16 cellular contexts compared by ENCODE assay signal in genomic region chr1:183652107-183652506, GRCh38. TPM values are rescaled to one million over a fixed set of nuclear protein-coding genes. Genes with fewer than 3 reads are reported as not detected.
DNase-seq lines count a peak whose midpoint lies in the region; ATAC-seq, FAIRE-seq and TF ChIP-seq lines count a peak whose summit lies in the region.
"Had no signal": no experiment of that assay in that cellular context is flagged by ENCODE, and none has a peak within 500 bp of the region (broad histone marks: within the 10 kb centered on the region; RNA-seq: fewer than 3 reads in every experiment).

No MANE protein-coding gene starts in this region.

- in situ Hi-C loops in GM12878 (cut with MboI) = loop anchor here (5.0 to 10.0 kb wide), 2 partner anchors 260 to 573 kb away; no protein-coding TSS in a partner anchor

- POLR2A ChIA-PET in GM12878 (lab: Charles Lee) = interaction anchor here (0.6 to 2.7 kb wide), 4 partner anchors 7 to 50 kb away, joined by 3 to 10 read pairs (median 5); no protein-coding TSS in a partner anchor

- H3K36me3 ChIP-seq in GM12878 (ENCODE audit: control insufficient read depth in 2 of 2, insufficient read depth in 2 of 2, low read length in 1 of 2) = no peaks in the 10 kb centered on the region; a peak in 2 of 4 replicates
- H3K36me3 ChIP-seq: breast epithelium, uterus had no signal

- H2AFZ ChIP-seq in GM12878 (ENCODE audit: control insufficient read depth, low read depth, low read length) = peak overlapping the region; percentile 5

- peak overlapping the region; percentile 33 for H3K4me2 ChIP-seq in GM12878 (ENCODE audit: control insufficient read depth, insufficient read depth)

- H3K27me3 ChIP-seq in GM12878 (replicated peaks in 1 of 2; ENCODE audit: control insufficient read depth in 2 of 2, insufficient read depth in 2 of 2, low read length in 1 of 2) = no peaks in the 10 kb centered on the region
- H3K27me3 ChIP-seq: breast epithelium, uterus had no signal

- no peaks in the 10 kb centered on the region for H4K20me1 ChIP-seq in GM12878 (ENCODE audit: control insufficient read depth, insufficient read depth)

- 15% methylated on average over 1 of the region's 1 CpG for WGBS in GM12878 (ENCODE audit: insufficient coverage, insufficient replicate concordance, low lambda C conversion rate, missing lambda C conversion rate)

- intact Hi-C loops in GM12878 (cut with micrococcal nuclease; ENCODE audit: unreplicated experiment) = loop anchor here (5.0 kb wide), 1 partner anchor 405 kb away; no protein-coding TSS in a partner anchor

- SMC1A ChIA-PET in GM12878 (lab: Charles Lee; ENCODE audit: uncharacterized antibody, unreplicated experiment) = interaction anchor here (0.7 to 6.2 kb wide), 16 partner anchors 10 to 372 kb away, joined by 3 to 331 read pairs (median 6); partner anchors contain the start of genes ARPC5 and NCF2

- no peaks in the 10 kb centered on the region for H3K9me3 ChIP-seq in GM12878 (replicated peaks; ENCODE audit: control insufficient read depth, insufficient read depth, low read length)
- H3K9me3 ChIP-seq: breast epithelium, uterus had no signal

- TF ChIP-seq EP300 in GM12878 (IDR thresholded peaks at IDR 0.05; ENCODE audit: borderline replicate concordance in 1 of 2, control insufficient read depth in 1 of 2, low read depth in 2 of 2, low read length in 2 of 2) = peak; percentile 11 to 60; a peak in 3 of 4 replicates

- TF ChIP-seq CTCF in GM12878 (IDR thresholded peaks at IDR 0.05 in 2 of 3, conservative IDR thresholded peaks at IDR 0.05 in 1 of 3; ENCODE audit: control insufficient read depth in 2 of 3, extremely low read depth in 1 of 3, insufficient read depth in 1 of 3, low read depth in 3 of 3, low read length in 3 of 3) = no peak

- RAD21 ChIA-PET in GM12878 (lab: Charles Lee; ENCODE audit: unreplicated experiment) = interaction anchor here (0.9 to 6.2 kb wide), 15 partner anchors 11 to 262 kb away, joined by 3 to 299 read pairs (median 3); partner anchors contain the start of gene SMG7

- peaks cover 2% of the 10 kb centered on the region for H3K79me2 ChIP-seq in GM12878 (ENCODE audit: control insufficient read depth, insufficient read depth, low read length)

- no TSS peak for BruUV-seq in GM12878 (replicated peaks; lab: Mats Ljungman, UMichigan)

- FAIRE-seq in GM12878 (lab: Jason Lieb, UNC) = no peak

- peak; percentile 23 for DNase-seq in stimulated activated CD4-positive, alpha-beta T cell treated with anti-CD3 and anti-CD28 coated beads, Interleukin-1b, Interleukin-23, amount 100 ng/mL, for 48 hours
- no peak for DNase-seq in stimulated activated CD4-positive, alpha-beta T cell treated with anti-CD3 and anti-CD28 coated beads, Interleukin-2, amount 100 ng/mL, for 48 hours
- no peak for DNase-seq in GM12878 (ENCODE audit: low read depth, low spot score)
- DNase-seq in glomerular visceral epithelial cell (ENCODE audit: extremely low spot score) = no peak
- no peak for DNase-seq in NCI-H1694 (lab: John Stamatoyannopoulos, UW)
- no peak for DNase-seq in DMS53 (lab: John Stamatoyannopoulos, UW)
- DNase-seq: erythroblast, IMR-90, NCI-H1930, right cardiac atrium, uterus had no signal

- peaks cover 31% of the 10 kb centered on the region for H3K4me1 ChIP-seq in GM12878 (ENCODE audit: control insufficient read depth, insufficient read depth, low read length)
- H3K4me1 ChIP-seq: breast epithelium, uterus had no signal

- no peak overlapping the region; the same call in 1 of the 2 replicates for H3K4me3 ChIP-seq in GM12878
- H3K4me3 ChIP-seq: breast epithelium, uterus had no signal

- CTCF ChIA-PET in GM12878 (lab: Yijun Ruan, JAX) = interaction anchor here (0.8 to 6.5 kb wide), 11 partner anchors 8 to 263 kb away, joined by 3 to 360 read pairs (median 7); partner anchors contain the start of gene ARPC5

- no peak for TF ChIP-seq POLR2A in GM12878 (IDR thresholded peaks at IDR 0.05; ENCODE audit: low read depth, low read length)

- peak; percentile 62 for ATAC-seq in HG02870 (IDR thresholded peaks at IDR 0.05; ENCODE audit: unreplicated experiment)
- ATAC-seq in GM12878 = peak; percentile 85
- no peak for ATAC-seq in GM18909 (IDR thresholded peaks at IDR 0.05; ENCODE audit: poor library complexity, unreplicated experiment)

- H3K9ac ChIP-seq in GM12878 (ENCODE audit: control insufficient read depth, insufficient read depth, low read length) = no peak overlapping the region

- TF ChIP-seq RAD21 in GM12878 (IDR thresholded peaks at IDR 0.05; ENCODE audit: insufficient read depth, low read depth, low read length) = no peak

- peak overlapping the region; percentile 67 for H3K27ac ChIP-seq in GM12878 (ENCODE audit: control insufficient read depth, insufficient read depth)
- H3K27ac ChIP-seq: breast epithelium, C4-2B, uterus had no signal

TF ChIP-seq in GM12878, 131 proteins besides CTCF, POLR2A, EP300 and RAD21 (continues in another document):
- TF ChIP-seq ZBED1 (IDR thresholded peaks at IDR 0.05; ENCODE audit: borderline replicate concordance) (0 out of 2 replicates have a peak, but pooled peaks have one; percentile 18), RFX5 (IDR thresholded peaks at IDR 0.05; ENCODE audit: low read depth, low read length) (no peak), IKZF2 (IDR thresholded peaks at IDR 0.05) (peak; percentile 48 to 57; a peak in 2 of 4 replicates), SP1 (IDR thresholded peaks at IDR 0.05; ENCODE audit: low read depth, low read length) (no peak), RB1 (IDR thresholded peaks at IDR 0.05; ENCODE audit: borderline replicate concordance) (no peak), ZNF24 (IDR thresholded peaks at IDR 0.05) (0 out of 2 replicates have a peak, but pooled peaks have one; percentile 48), RELB (IDR thresholded peaks at IDR 0.05; ENCODE audit: low read depth) (peak; percentile 91), TCF7 (IDR thresholded peaks at IDR 0.05; ENCODE audit: borderline replicate concordance) (no peak; the same call in 1 of the 2 replicates)

RNA-seq across cellular contexts. Expression of gene APOBEC4, which starts 1.0 kb away (rescaled TPM):
- total RNA-seq in GM12878 (2013; cell fraction: nucleolus; rRNA removed) = not detected in 2 replicates
- 0.06 TPM in 1 of 2 replicates, not detected in the other for total RNA-seq in GM12878 (2014; rRNA removed)
- not detected in 2 replicates for total RNA-seq in GM12878 (2014; rRNA removed; fragmentation: Illumina TruSeq; extraction: Trizol)
- not detected in 2 replicates for total RNA-seq in GM12878 (2021)
- not detected for polyA plus RNA-seq in GM12878 (2011; ENCODE audit: low read depth)
- polyA plus RNA-seq in GM12878 (2011; rRNA removed) = 0.03 and 0.07 TPM in 2 replicates
- not detected in 2 replicates for polyA plus RNA-seq in GM12878 (2011; cell fraction: cytosol; rRNA removed)
- 0.03 TPM in 1 of 2 replicates, not detected in the other for polyA plus RNA-seq in GM12878 (2011; cell fraction: nucleus; rRNA removed)
- 0.04 and 0.09 TPM in 2 replicates for polyA plus RNA-seq in GM12878 (2012)
- 0.04 and 0.13 TPM in 2 replicates for polyA plus RNA-seq in GM12878 (2014; fragmentation: Illumina TruSeq; extraction: Trizol)
- polyA plus RNA-seq in GM12878 (2014; fragmentation: Nextera tagmentation; extraction: Ambion mirVana) = under 1 TPM in 1 of 2 experiments, not detected in 1; 0.05 TPM
- polyA plus RNA-seq in GM12878 (2014; rRNA removed) = not detected in 2 replicates
- under 1 TPM in 1 of 2 experiments, not detected in 1; 0.25 TPM for polyA plus RNA-seq in GM12878 (2016; fragmentation: Nextera tagmentation; extraction: Ambion mirVana)
- not detected in 2 replicates for polyA minus RNA-seq in GM12878 (2011; rRNA and poly(A)+ RNA removed)
- not detected in 2 replicates for polyA minus RNA-seq in GM12878 (2011; cell fraction: cytosol; rRNA and poly(A)+ RNA removed)
- 0.19 and 0.36 TPM in 2 replicates for polyA minus RNA-seq in GM12878 (2011; cell fraction: nucleus; rRNA and poly(A)+ RNA removed)
- total RNA-seq: activated CD8-positive, alpha-beta memory T cell treated with anti-CD3 and anti-CD28 coated beads for 36 hours; breast epithelium; IMR-90 had no signal
- polyA plus RNA-seq: IMR-90, right cardiac atrium had no signal

RNA-seq across cellular contexts. Expression of gene ARPC5, which starts 16.5 kb away (rescaled TPM):
- total RNA-seq in GM12878 (2013; cell fraction: nucleolus; rRNA removed) = 63.2 and 67.3 TPM in 2 replicates
- total RNA-seq in GM12878 (2014; rRNA removed) (306 and 348 TPM in 2 replicates), GM12878 (2014; rRNA removed; fragmentation: Illumina TruSeq; extraction: Trizol) (313 and 325 TPM in 2 replicates), GM12878 (2021) (281 and 291 TPM in 2 replicates)
- 98.1 TPM for polyA plus RNA-seq in GM12878 (2011; ENCODE audit: low read depth)
- polyA plus RNA-seq in GM12878 (2011; rRNA removed) (469 and 611 TPM in 2 replicates), GM12878 (2014; fragmentation: Illumina TruSeq; extraction: Trizol) (296 and 313 TPM in 2 replicates), GM12878 (2014; fragmentation: Nextera tagmentation; extraction: Ambion mirVana) (100 to 1,000 TPM; 246 to 274 TPM), GM12878 (2014; rRNA removed) (238 and 284 TPM in 2 replicates), GM12878 (2016; fragmentation: Nextera tagmentation; extraction: Ambion mirVana) (100 to 1,000 TPM; 752 to 784 TPM)
- 138 and 175 TPM in 2 replicates for polyA plus RNA-seq in GM12878 (2011; cell fraction: cytosol; rRNA removed)
- polyA plus RNA-seq in GM12878 (2011; cell fraction: nucleus; rRNA removed) = 86.4 and 101 TPM in 2 replicates
- 217 and 241 TPM in 2 replicates for polyA plus RNA-seq in GM12878 (2012)
- polyA minus RNA-seq in GM12878 (2011; rRNA and poly(A)+ RNA removed) = 90.1 and 117 TPM in 2 replicates
- polyA minus RNA-seq in GM12878 (2011; cell fraction: cytosol; rRNA and poly(A)+ RNA removed) = 118 and 126 TPM in 2 replicates
- polyA minus RNA-seq in GM12878 (2011; cell fraction: nucleus; rRNA and poly(A)+ RNA removed) = 47.9 and 94.0 TPM in 2 replicates
